Comparison of ENCODE assay signal across 19 cellular contexts in the genomic region with DNA sequence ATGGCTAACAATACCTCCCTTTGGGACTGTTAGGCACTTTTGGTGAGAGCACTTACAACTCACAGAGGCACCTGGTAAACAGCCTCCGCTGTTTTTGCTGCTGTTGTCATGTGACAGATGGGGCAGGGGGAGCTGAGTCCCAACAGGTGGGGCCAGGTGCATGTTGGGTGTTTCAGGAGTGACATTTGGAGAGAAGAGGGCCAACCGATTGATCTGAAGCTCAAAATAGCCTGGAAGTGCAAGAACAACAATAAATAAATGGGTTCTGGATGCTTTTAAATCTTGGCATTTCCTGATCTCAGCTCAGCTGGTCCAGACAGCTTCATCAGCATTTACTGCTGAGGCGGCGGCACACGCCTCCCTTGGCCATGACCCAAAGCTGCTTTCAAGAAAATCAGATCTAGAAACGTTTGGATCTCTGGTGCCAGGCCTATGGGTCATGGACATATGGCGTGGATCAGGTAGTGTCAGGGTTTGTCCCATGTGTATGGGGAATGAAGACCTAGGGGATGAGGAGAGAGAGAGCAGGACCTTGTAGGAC.
DNase-seq lines count a peak whose midpoint lies in the region; ATAC-seq and TF ChIP-seq lines count a peak whose summit lies in the region.
"Had no signal": no experiment of that assay in that cellular context is flagged by ENCODE, and none has a peak within 500 bp of the region (broad histone marks: within the 10 kb centered on the region; RNA-seq: fewer than 3 reads in every experiment).

No MANE protein-coding gene starts in this region.

- no peak overlapping the region for H3K14ac ChIP-seq in mesenchymal stem cell (ENCODE audit: low read length in 2 of 2)

- H4K91ac ChIP-seq in mesenchymal stem cell (ENCODE audit: low read length): no peak overlapping the region

- intact Hi-C loops in left ventricle myocardium inferior (cut with micrococcal nuclease): no loop called here
- intact Hi-C loops in left cardiac atrium (cut with DNase I): no loop called here

- peak overlapping the region in 1 of 2 experiments; percentile 56 for H2BK12ac ChIP-seq in mesenchymal stem cell (ENCODE audit: low read length in 2 of 2)

- H3K27ac ChIP-seq in left ventricle myocardium inferior (replicated peaks) (peak overlapping the region; percentile 94), mesenchymal stem cell (ENCODE audit: low read length, poor library complexity, severe bottlenecking) (no peak overlapping the region), stomach smooth muscle (ENCODE audit: low read length) (peak overlapping the region; percentile 88)
- H3K27ac ChIP-seq: lower lobe of right lung had no signal

- H3K4ac ChIP-seq in mesenchymal stem cell (ENCODE audit: low read depth in 1 of 2, low read length in 2 of 2): no peak overlapping the region

- H2AFZ ChIP-seq in mesenchymal stem cell (ENCODE audit: low read depth, low read length): no peak overlapping the region

- no peak overlapping the region for H4K8ac ChIP-seq in mesenchymal stem cell (ENCODE audit: low read length)

- H3K23ac ChIP-seq in mesenchymal stem cell (ENCODE audit: low read length in 2 of 2): no peak overlapping the region

- no peak overlapping the region for H2BK120ac ChIP-seq in mesenchymal stem cell (ENCODE audit: low read depth, low read length)

- peaks cover 97% of the 10 kb centered on the region for H3K4me1 ChIP-seq in left ventricle myocardium inferior
- H3K4me1 ChIP-seq in mesenchymal stem cell (ENCODE audit: control insufficient read depth, insufficient read depth, low read depth, low read length): peaks cover 36% of the 10 kb centered on the region
- peaks cover 85% of the 10 kb centered on the region for H3K4me1 ChIP-seq in stomach smooth muscle (ENCODE audit: control insufficient read depth, insufficient read depth, low read length)
- H3K4me1 ChIP-seq: HAP-1 had no signal

- no peak for DNase-seq in left ventricle myocardium inferior
- DNase-seq in left cardiac atrium: no peak
- peak; percentile 54 for DNase-seq in NCI-H69 (lab: John Stamatoyannopoulos, UW)
- DNase-seq in mesenchymal stem cell: no peak
- no peak for DNase-seq in iPS-NIHi7 (ENCODE audit: extremely low spot score)
- no peak for DNase-seq in stimulated activated CD4-positive, alpha-beta T cell treated with anti-CD3 and anti-CD28 coated beads, Interleukin-1b, Interleukin-23, amount 100 ng/mL, for 48 hours
- DNase-seq in stimulated activated CD4-positive, alpha-beta T cell treated with anti-CD3 and anti-CD28 coated beads, Interleukin-12 subunit alpha, Interleukin-12 subunit beta, amount 100 ng/mL, for 4 hours: no peak
- DNase-seq: activated CD4-positive, CD25-positive, alpha-beta regulatory T cell treated with anti-CD3 and anti-CD28 coated beads, Interleukin-2, amount 50 U/mL, for 72 hours; activated effector memory CD4-positive, alpha-beta T cell treated with Interleukin-2 at 50 U/mL for 16 hours; CD8-positive, alpha-beta memory T cell; Karpas-422; lower lobe of right lung; NCI-H1105 treated with DMSO at 0.1 percent for 48 hours; retina; stimulated activated CD4-positive, alpha-beta T cell treated with anti-CD3 and anti-CD28 coated beads, Interleukin-2, amount 100 ng/mL, for 24 hours; T-helper 9 cell had no signal

- H3K79me1 ChIP-seq in mesenchymal stem cell (replicated peaks; ENCODE audit: low read length, poor library complexity, severe bottlenecking): peaks cover 19% of the 10 kb centered on the region

- H2BK15ac ChIP-seq in mesenchymal stem cell (ENCODE audit: low read depth, poor library complexity, severe bottlenecking): no peak overlapping the region

- 74% methylated on average over 7 of the region's 7 CpGs for WGBS in mesenchymal stem cell

- no peak for TF ChIP-seq CTCF in left ventricle myocardium inferior (IDR thresholded peaks at IDR 0.05; ENCODE audit: borderline replicate concordance)

- no peak overlapping the region for H3K9ac ChIP-seq in mesenchymal stem cell (ENCODE audit: low read length)
- H3K9ac ChIP-seq in stomach smooth muscle (ENCODE audit: low read length in 2 of 2): no peak overlapping the region

- peak overlapping the region; percentile 45 for H2AK5ac ChIP-seq in mesenchymal stem cell (ENCODE audit: low read length, severe bottlenecking)

- H2BK5ac ChIP-seq in mesenchymal stem cell (ENCODE audit: low read depth, low read length, poor library complexity, severe bottlenecking): no peak overlapping the region

- no peak overlapping the region for H3K4me2 ChIP-seq in mesenchymal stem cell (ENCODE audit: low read length, poor library complexity, severe bottlenecking)

- ATAC-seq in left cardiac atrium: no peak
- ATAC-seq: lower lobe of right lung; natural killer cell treated with Interleukin-12 subunit alpha and Interleukin-12 subunit beta and Interleukin-15 and Interleukin-18, amount 100 ng/mL, for 72 hours had no signal

- H3K4me3 ChIP-seq in left ventricle myocardium inferior (no peak overlapping the region), mesenchymal stem cell (ENCODE audit: insufficient read depth in 1 of 2, low read depth in 1 of 2, low read length in 2 of 2) (no peak overlapping the region), stomach smooth muscle (ENCODE audit: low read length in 2 of 2) (peak overlapping the region in 1 of 2 donors; percentile 22)
- H3K4me3 ChIP-seq: HAP-1, lower lobe of right lung had no signal

- H3K27me3 ChIP-seq in left ventricle myocardium inferior (ENCODE audit: low read depth) (no peaks in the 10 kb centered on the region), mesenchymal stem cell (ENCODE audit: control insufficient read depth in 1 of 2, insufficient read depth in 1 of 2, low read length in 2 of 2) (no peaks in the 10 kb centered on the region), stomach smooth muscle (ENCODE audit: control insufficient read depth in 1 of 2, insufficient read depth in 2 of 2, low read length in 2 of 2) (no peaks in the 10 kb centered on the region)

- H3K36me3 ChIP-seq in left ventricle myocardium inferior (no peaks in the 10 kb centered on the region), mesenchymal stem cell (ENCODE audit: control insufficient read depth in 1 of 2, insufficient read depth in 2 of 2, low read depth in 1 of 2, low read length in 2 of 2) (no peaks in the 10 kb centered on the region), stomach smooth muscle (ENCODE audit: control insufficient read depth in 2 of 2, insufficient read depth in 2 of 2, low read length in 2 of 2) (no peaks in the 10 kb centered on the region)
- H3K36me3 ChIP-seq: HAP-1, lower lobe of right lung had no signal

- H3K9me3 ChIP-seq in left ventricle myocardium inferior (replicated peaks): no peaks in the 10 kb centered on the region
- H3K9me3 ChIP-seq in mesenchymal stem cell (ENCODE audit: control insufficient read depth, low read length): no peaks in the 10 kb centered on the region
- no peaks in the 10 kb centered on the region for H3K9me3 ChIP-seq in stomach smooth muscle (ENCODE audit: control insufficient read depth in 2 of 2, low read length in 2 of 2)
- H3K9me3 ChIP-seq: HAP-1, lower lobe of right lung had no signal

- no peak overlapping the region for H3K18ac ChIP-seq in mesenchymal stem cell (ENCODE audit: low read depth in 1 of 2, low read length in 2 of 2)
